In genomic region chr5:173003360-173003759, GRCh38 we compare ENCODE assay signal across 30 cellular contexts. TPM values are rescaled to one million over a fixed set of nuclear protein-coding genes. Genes with fewer than 3 reads are reported as not detected.
DNase-seq lines count a peak whose midpoint lies in the region; ATAC-seq, FAIRE-seq and TF ChIP-seq lines count a peak whose summit lies in the region.
"Had no signal": no experiment of that assay in that cellular context is flagged by ENCODE, and none has a peak within 500 bp of the region (broad histone marks: within the 10 kb centered on the region; RNA-seq: fewer than 3 reads in every experiment).

No MANE protein-coding gene starts in this region.

- TF ChIP-seq POLR2A in GM12891 (IDR thresholded peaks at IDR 0.05; ENCODE audit: low read depth, low read length), result no peak

- peak; percentile 43 for FAIRE-seq in GM12891 (lab: Jason Lieb, UNC)
- FAIRE-seq: A549, D721Med, islet of Langerhans had no signal

- H3K4me1 Mint-ChIP-seq in stimulated activated effector memory CD8-positive, alpha-beta T cell treated with anti-CD3 and anti-CD28 coated beads, Interleukin-12 subunit alpha, Interleukin-12 subunit beta, amount 100 ng/mL, for 72 hours, result peaks cover 71% of the 10 kb centered on the region

- H3K27ac Mint-ChIP-seq in stimulated activated effector memory CD8-positive, alpha-beta T cell treated with anti-CD3 and anti-CD28 coated beads, Interleukin-12 subunit alpha, Interleukin-12 subunit beta, amount 100 ng/mL, for 72 hours, result peak overlapping the region; percentile 41
- H3K27ac Mint-ChIP-seq: progenitor cell of endocrine pancreas had no signal

- peak; percentile 27 for DNase-seq in activated effector memory CD4-positive, alpha-beta T cell treated with anti-CD3 and anti-CD28 coated beads, Interleukin-2, amount 50 U/mL, for 16 hours
- DNase-seq in activated effector memory CD4-positive, alpha-beta T cell treated with Interleukin-2 at 50 U/mL for 16 hours, result no peak
- DNase-seq in GM12891 (ENCODE audit: insufficient read length, low spot score), result no peak
- peak; percentile 51 for DNase-seq in dermis blood vessel endothelial cell
- no peak for DNase-seq in stimulated activated effector memory CD8-positive, alpha-beta T cell treated with anti-CD3 and anti-CD28 coated beads, Interleukin-12 subunit alpha, Interleukin-12 subunit beta, amount 100 ng/mL, for 72 hours (ENCODE audit: low spot score in 2 of 2)
- no peak for DNase-seq in NCI-H748 treated with DMSO at 0.1 percent for 48 hours (lab: John Stamatoyannopoulos, UW)
- DNase-seq in COLO829 (ENCODE audit: low spot score), result no peak
- DNase-seq: activated CD8-positive, alpha-beta T cell treated with anti-CD3 and anti-CD28 coated beads for 36 hours; activated T-cell treated with anti-CD3 and anti-CD28 coated beads, Interleukin-2, amount 50 U/mL, for 4 hours; BE2C; effector CD8-positive, alpha-beta T cell; esophagus squamous epithelium; gastrocnemius medialis; H7; Kasumi-1; left ventricle myocardium superior; NCI-H1694; NCI-H2171; NCI-H510A treated with DMSO at 0.1 percent for 48 hours; Peyer's patch; sigmoid colon; stimulated activated CD4-positive, alpha-beta T cell treated with anti-CD3 and anti-CD28 coated beads, Interleukin-15, amount 100 ng/mL, for 24 hours; upper lobe of left lung had no signal

- H3K36me3 Mint-ChIP-seq in stimulated activated effector memory CD8-positive, alpha-beta T cell treated with anti-CD3 and anti-CD28 coated beads, Interleukin-12 subunit alpha, Interleukin-12 subunit beta, amount 100 ng/mL, for 72 hours, result peaks cover 24% of the 10 kb centered on the region

- ATAC-seq in stimulated activated effector memory CD8-positive, alpha-beta T cell treated with anti-CD3 and anti-CD28 coated beads, Interleukin-12 subunit alpha, Interleukin-12 subunit beta, amount 100 ng/mL, for 72 hours, result no peak
- no peak for ATAC-seq in HG02852 (IDR thresholded peaks at IDR 0.05; ENCODE audit: unreplicated experiment)
- ATAC-seq: activated CD4-positive, CD25-positive, alpha-beta regulatory T cell treated with anti-CD3 and anti-CD28 coated beads, Interleukin-2, amount 50 U/mL, for 24 hours; activated CD8-positive, alpha-beta T cell treated with anti-CD3 and anti-CD28 coated beads for 36 hours; activated T-cell treated with anti-CD3 and anti-CD28 coated beads, Interleukin-2, amount 50 U/mL, for 4 hours; left ventricle myocardium superior had no signal

- H3K9me3 Mint-ChIP-seq in stimulated activated effector memory CD8-positive, alpha-beta T cell treated with anti-CD3 and anti-CD28 coated beads, Interleukin-12 subunit alpha, Interleukin-12 subunit beta, amount 100 ng/mL, for 72 hours, result no peaks in the 10 kb centered on the region
- H3K9me3 Mint-ChIP-seq: activated CD8-positive, alpha-beta T cell treated with anti-CD3 and anti-CD28 coated beads for 36 hours; activated T-cell treated with anti-CD3 and anti-CD28 coated beads, Interleukin-2, amount 50 U/mL, for 4 hours; neural crest cell had no signal

- no peak overlapping the region for H3K4me3 Mint-ChIP-seq in stimulated activated effector memory CD8-positive, alpha-beta T cell treated with anti-CD3 and anti-CD28 coated beads, Interleukin-12 subunit alpha, Interleukin-12 subunit beta, amount 100 ng/mL, for 72 hours
- H3K4me3 Mint-ChIP-seq: activated CD8-positive, alpha-beta T cell treated with anti-CD3 and anti-CD28 coated beads for 36 hours; activated T-cell treated with anti-CD3 and anti-CD28 coated beads, Interleukin-2, amount 50 U/mL, for 4 hours; neural crest cell had no signal

TF ChIP-seq in GM12891, 5 proteins besides CTCF, POLR2A, EP300 and RAD21:
- no peak for TF ChIP-seq TAF1 (IDR thresholded peaks at IDR 0.05; ENCODE audit: low read depth, low read length)
- no peak for TF ChIP-seq POLR2AphosphoS5 (IDR thresholded peaks at IDR 0.05; ENCODE audit: low read depth, low read length)
- TF ChIP-seq SPI1 (IDR thresholded peaks at IDR 0.05; ENCODE audit: low read depth, low read length), result no peak
- no peak for TF ChIP-seq PAX5 (IDR thresholded peaks at IDR 0.05; ENCODE audit: insufficient read depth, low read length, severe bottlenecking)
- TF ChIP-seq POU2F2 (IDR thresholded peaks at IDR 0.05; ENCODE audit: low read depth, low read length), result no peak

RNA-seq across cellular contexts. Expression of gene ATP6V0E1, which starts 19.8 kb away (rescaled TPM):
- 228 TPM for polyA plus RNA-seq in GM12891 (2012; ENCODE audit: low read depth, missing spikeins)
- total RNA-seq in dermis blood vessel endothelial cell, result 213 and 253 TPM in 2 replicates

RNA-seq across cellular contexts. Expression of gene RPL26L1, which starts 44.1 kb away (rescaled TPM):
- 64.5 TPM for polyA plus RNA-seq in GM12891 (2012; ENCODE audit: low read depth, missing spikeins)
- 28.4 and 31.4 TPM in 2 replicates for total RNA-seq in dermis blood vessel endothelial cell

RNA-seq across cellular contexts. Expression of gene CREBRF, which starts 52.8 kb away (rescaled TPM):
- polyA plus RNA-seq in GM12891 (2012; ENCODE audit: low read depth, missing spikeins), result 6.2 TPM
- 25.5 and 31.7 TPM in 2 replicates for total RNA-seq in dermis blood vessel endothelial cell

Comparison
In these comparisons a context has a peak if more than half of its experiments do, and no peak if none do; other contexts are left out.
1. DNase-seq: peak in activated effector memory CD4-positive, alpha-beta T cell treated with anti-CD3 and anti-CD28 coated beads, Interleukin-2, amount 50 U/mL, for 16 hours (single experiment) and dermis blood vessel endothelial cell (single experiment); none in activated effector memory CD4-positive, alpha-beta T cell treated with Interleukin-2 at 50 U/mL for 16 hours (single experiment), GM12891 (single experiment), stimulated activated effector memory CD8-positive, alpha-beta T cell treated with anti-CD3 and anti-CD28 coated beads, Interleukin-12 subunit alpha, Interleukin-12 subunit beta, amount 100 ng/mL, for 72 hours (0 of 2), NCI-H748 treated with DMSO at 0.1 percent for 48 hours (single experiment) and COLO829 (single experiment).